ENCODE assay signal across 8 cellular contexts in genomic region chr7:2242541-2243482, GRCh38. TPM values are rescaled to one million over a fixed set of nuclear protein-coding genes. Genes with fewer than 3 reads are reported as not detected.
DNase-seq lines count a peak whose midpoint lies in the region; ATAC-seq, FAIRE-seq and TF ChIP-seq lines count a peak whose summit lies in the region.

No MANE protein-coding gene starts in this region.

- no peak for FAIRE-seq in kidney (lab: Jason Lieb, UNC)

- H3K9ac ChIP-seq in kidney (ENCODE audit: low read length in 2 of 2) (peak overlapping the region; percentile 58 to 60), subcutaneous abdominal adipose tissue (ENCODE audit: low read length in 5 of 5) (peak overlapping the region; percentile 48 to 90 (median 86))

- DNase-seq in CD14-positive monocyte (ENCODE audit: low spot score) (no peak), NCI-H82 treated with DMSO at 0.1 percent for 48 hours (lab: John Stamatoyannopoulos, UW; ENCODE audit: unreplicated experiment) (peak; percentile 49), kidney (no peak), posterior vena cava (ENCODE audit: low spot score) (no peak)
- DNase-seq in activated naive CD8-positive, alpha-beta T cell treated with anti-CD3 and anti-CD28 coated beads for 36 hours, result peak; percentile 32

- H3K27ac ChIP-seq in kidney (ENCODE audit: low read depth in 2 of 2, low read length in 2 of 2), result no peak overlapping the region
- no peak overlapping the region for H3K27ac ChIP-seq in subcutaneous abdominal adipose tissue (ENCODE audit: low read depth, low read length)

- peaks cover 0 to 3% (median 0%) of the 10 kb centered on the region in 7 donors for H3K9me3 Mint-ChIP-seq in CD14-positive monocyte
- no peaks in the 10 kb centered on the region for H3K9me3 Mint-ChIP-seq in activated naive CD8-positive, alpha-beta T cell treated with anti-CD3 and anti-CD28 coated beads for 36 hours

- peak; percentile 40 for ATAC-seq in GM19351 (IDR thresholded peaks at IDR 0.05; ENCODE audit: unreplicated experiment)
- no peak for ATAC-seq in HG02571 (IDR thresholded peaks at IDR 0.05; ENCODE audit: unreplicated experiment)

- H3K27ac Mint-ChIP-seq in CD14-positive monocyte, result peak overlapping the region; percentile 79 to 95 (median 90)
- H3K27ac Mint-ChIP-seq in activated naive CD8-positive, alpha-beta T cell treated with anti-CD3 and anti-CD28 coated beads for 36 hours, result peak overlapping the region; percentile 91

- TF ChIP-seq CTCF in CD14-positive monocyte (IDR thresholded peaks at IDR 0.05) (no peak), kidney (IDR thresholded peaks at IDR 0.05; ENCODE audit: borderline replicate concordance, extremely low read depth, insufficient read depth) (no peak)

- H3K36me3 Mint-ChIP-seq in CD14-positive monocyte, result peaks cover 16 to 30% of the 10 kb centered on the region in 2 donors
- peaks cover 26% of the 10 kb centered on the region for H3K36me3 Mint-ChIP-seq in activated naive CD8-positive, alpha-beta T cell treated with anti-CD3 and anti-CD28 coated beads for 36 hours

- H3K9me3 ChIP-seq in kidney (ENCODE audit: control insufficient read depth in 1 of 2, low read length in 2 of 2) (no peaks in the 10 kb centered on the region), subcutaneous abdominal adipose tissue (ENCODE audit: control insufficient read depth in 5 of 5, low read length in 5 of 5) (no peaks in the 10 kb centered on the region)

- intact Hi-C loops in CD14-positive monocyte (cut with micrococcal nuclease) (loop anchor here (1.0 to 5.0 kb wide), 2 partner anchors 11 to 69 kb away; partner anchors contain the start of genes SNX8 (in 2 of the 2) and MAD1L1 (in 1 of the 2)), kidney (cut with DNase I) (no loop called here), posterior vena cava (cut with DNase I) (loop anchor here in 1 of 2 donors (10.0 kb wide), 1 partner anchor 72 kb away; the partner anchor contains the start of gene SNX8)

- H3K4me1 Mint-ChIP-seq in CD14-positive monocyte, result peaks cover 69% of the 10 kb centered on the region
- H3K4me1 Mint-ChIP-seq in activated naive CD8-positive, alpha-beta T cell treated with anti-CD3 and anti-CD28 coated beads for 36 hours, result peaks cover 9% of the 10 kb centered on the region

- peaks cover 0 to 3% (median 0%) of the 10 kb centered on the region in 3 donors for H3K27me3 Mint-ChIP-seq in CD14-positive monocyte (ENCODE audit: low read depth in 3 of 3)
- H3K27me3 Mint-ChIP-seq in activated naive CD8-positive, alpha-beta T cell treated with anti-CD3 and anti-CD28 coated beads for 36 hours, result no peaks in the 10 kb centered on the region

- peaks cover 3 to 12% of the 10 kb centered on the region in 2 donors for H3K36me3 ChIP-seq in kidney (ENCODE audit: control insufficient read depth in 1 of 2, insufficient read depth in 2 of 2, low read length in 2 of 2)
- peaks cover 4 to 22% (median 14%) of the 10 kb centered on the region in 5 donors for H3K36me3 ChIP-seq in subcutaneous abdominal adipose tissue (ENCODE audit: control insufficient read depth in 5 of 5, insufficient read depth in 5 of 5, low read length in 5 of 5)

- H3K4me1 ChIP-seq in kidney (ENCODE audit: control insufficient read depth in 1 of 2, insufficient read depth in 1 of 2, low read depth in 1 of 2, low read length in 2 of 2) (peaks cover 5 to 12% of the 10 kb centered on the region in 2 donors), subcutaneous abdominal adipose tissue (ENCODE audit: control insufficient read depth in 5 of 5, insufficient read depth in 5 of 5, low read length in 5 of 5) (peaks cover 1 to 36% (median 26%) of the 10 kb centered on the region in 5 donors)

- no peaks in the 10 kb centered on the region for H3K27me3 ChIP-seq in subcutaneous abdominal adipose tissue (ENCODE audit: control insufficient read depth in 5 of 5, insufficient read depth in 4 of 5, low read length in 5 of 5)

- peak overlapping the region; percentile 91 to 92 for H3K4me3 Mint-ChIP-seq in CD14-positive monocyte
- peak overlapping the region; percentile 97 for H3K4me3 Mint-ChIP-seq in activated naive CD8-positive, alpha-beta T cell treated with anti-CD3 and anti-CD28 coated beads for 36 hours

- peak overlapping the region; percentile 81 to 85 for H3K4me3 ChIP-seq in kidney (ENCODE audit: low read length in 2 of 2)
- peak overlapping the region; percentile 69 to 89 (median 81) for H3K4me3 ChIP-seq in subcutaneous abdominal adipose tissue (ENCODE audit: low read depth in 1 of 5, low read length in 5 of 5)

RNA-seq across cellular contexts. Expression of gene NUDT1, which starts 0.8 kb away (rescaled TPM):
- 10 to 100 TPM; 40.8 to 42.6 TPM for polyA plus RNA-seq in CD14-positive monocyte
- 10 to 100 TPM; 93.5 to 97.0 TPM for total RNA-seq in activated naive CD8-positive, alpha-beta T cell treated with anti-CD3 and anti-CD28 coated beads for 36 hours
- total RNA-seq in kidney, result 9.3 TPM
- 12.1 TPM for polyA plus RNA-seq in kidney (ENCODE audit: insufficient read depth, low read depth, low replicate concordance)
- 10 to 100 TPM; 12.4 to 18.6 TPM for total RNA-seq in posterior vena cava

RNA-seq across cellular contexts. Expression of gene MRM2, which starts 0.8 kb away (rescaled TPM):
- 10 to 100 TPM; 26.7 to 32.5 TPM for polyA plus RNA-seq in CD14-positive monocyte
- total RNA-seq in activated naive CD8-positive, alpha-beta T cell treated with anti-CD3 and anti-CD28 coated beads for 36 hours, result 10 to 100 TPM; 48.4 to 52.9 TPM
- total RNA-seq in kidney, result 25.6 TPM
- polyA plus RNA-seq in kidney (ENCODE audit: insufficient read depth, low read depth, low replicate concordance), result 25.6 TPM
- 10 to 100 TPM; 12.3 to 15.6 TPM for total RNA-seq in posterior vena cava

RNA-seq across cellular contexts. Expression of gene MAD1L1, which starts 10.1 kb away (rescaled TPM):
- polyA plus RNA-seq in CD14-positive monocyte, result 10 to 100 TPM; 22.0 to 33.2 TPM
- total RNA-seq in activated naive CD8-positive, alpha-beta T cell treated with anti-CD3 and anti-CD28 coated beads for 36 hours, result 10 to 100 TPM; 36.5 to 37.8 TPM
- total RNA-seq in kidney, result 45.2 TPM
- polyA plus RNA-seq in kidney (ENCODE audit: insufficient read depth, low read depth, low replicate concordance), result 33.2 TPM
- 10 to 100 TPM; 17.3 to 24.7 TPM for total RNA-seq in posterior vena cava

Comparison
In these comparisons a context has a peak if more than half of its experiments do, and no peak if none do; other contexts are left out.
1. DNase-seq: peak in NCI-H82 treated with DMSO at 0.1 percent for 48 hours (single experiment) and activated naive CD8-positive, alpha-beta T cell treated with anti-CD3 and anti-CD28 coated beads for 36 hours (single experiment); none in CD14-positive monocyte (single experiment), kidney (single experiment) and posterior vena cava (single experiment).